Comparison of ENCODE assay signal across 10 cellular contexts in genomic region chr11:57776101-57776511, GRCh38. TPM values are rescaled to one million over a fixed set of nuclear protein-coding genes. Genes with fewer than 3 reads are reported as not detected.
DNase-seq lines count a peak whose midpoint lies in the region; ATAC-seq and TF ChIP-seq lines count a peak whose summit lies in the region.
"Had no signal": no experiment of that assay in that cellular context is flagged by ENCODE, and none has a peak within 500 bp of the region (broad histone marks: within the 10 kb centered on the region; RNA-seq: fewer than 3 reads in every experiment).

No MANE protein-coding gene starts in this region.

- no peak overlapping the region for H2AFZ ChIP-seq in GM23338

- peaks cover 12% of the 10 kb centered on the region for H3K27me3 Mint-ChIP-seq in GM23338 (ENCODE audit: insufficient read depth, low read depth, poor library complexity)
- H3K27me3 Mint-ChIP-seq in effector memory CD8-positive, alpha-beta T cell, result no peaks in the 10 kb centered on the region

- no peaks in the 10 kb centered on the region for H3K27me3 ChIP-seq in GM23338 (ENCODE audit: insufficient read depth)

- H3K79me2 ChIP-seq in GM23338 (replicated peaks; ENCODE audit: insufficient read depth), result peaks cover 94% of the 10 kb centered on the region

- H3K27ac Mint-ChIP-seq in GM23338, result peak overlapping the region; percentile 99
- H3K27ac Mint-ChIP-seq in effector memory CD8-positive, alpha-beta T cell, result no peak overlapping the region
- H3K27ac Mint-ChIP-seq: activated T-cell treated with anti-CD3 and anti-CD28 coated beads, Interleukin-2, amount 50 U/mL, for 72 hours had no signal

- H3K9me2 ChIP-seq in GM23338 (ENCODE audit: insufficient read depth), result no peaks in the 10 kb centered on the region

- H3K36me3 ChIP-seq in GM23338 (ENCODE audit: insufficient read depth), result no peaks in the 10 kb centered on the region

- H3K27ac ChIP-seq in GM23338 (ENCODE audit: low read depth), result peak overlapping the region; percentile 98
- peak overlapping the region in 18 of 21 experiments; percentile 20 to 89 (median 62) for H3K27ac ChIP-seq in skin epidermis

- no peak for TF ChIP-seq CTCF in GM23338 (conservative IDR thresholded peaks at IDR 0.05; ENCODE audit: low read depth in 2 of 2)

- H3K9me3 Mint-ChIP-seq in GM23338, result no peaks in the 10 kb centered on the region
- H3K9me3 Mint-ChIP-seq in effector memory CD8-positive, alpha-beta T cell, result no peaks in the 10 kb centered on the region
- H3K9me3 Mint-ChIP-seq: activated T-cell treated with anti-CD3 and anti-CD28 coated beads, Interleukin-2, amount 50 U/mL, for 72 hours had no signal

- H3K4me1 Mint-ChIP-seq in GM23338, result peaks cover 77% of the 10 kb centered on the region
- peaks cover 6 to 7% of the 10 kb centered on the region in 2 donors for H3K4me1 Mint-ChIP-seq in effector memory CD8-positive, alpha-beta T cell (ENCODE audit: low read depth in 2 of 2)

- peak overlapping the region; percentile 23; the same call in 1 of the 2 replicates for H3K4me3 ChIP-seq in GM23338
- H3K4me3 ChIP-seq in skin epidermis, result no peak overlapping the region

- peak overlapping the region; percentile 11; the same call in 2 of the 3 replicates for H3K4me3 Mint-ChIP-seq in GM23338
- H3K4me3 Mint-ChIP-seq in effector memory CD8-positive, alpha-beta T cell, result no peak overlapping the region
- H3K4me3 Mint-ChIP-seq: activated T-cell treated with anti-CD3 and anti-CD28 coated beads, Interleukin-2, amount 50 U/mL, for 72 hours had no signal

- no peaks in the 10 kb centered on the region for H3K36me3 Mint-ChIP-seq in GM23338 (ENCODE audit: low read depth)
- H3K36me3 Mint-ChIP-seq in effector memory CD8-positive, alpha-beta T cell (ENCODE audit: insufficient read depth), result no peaks in the 10 kb centered on the region

- ATAC-seq in GM23338, result peak; percentile 8
- no peak for ATAC-seq in effector memory CD8-positive, alpha-beta T cell (replicated peaks)
- ATAC-seq: activated T-cell treated with anti-CD3 and anti-CD28 coated beads, Interleukin-2, amount 50 U/mL, for 72 hours had no signal

- peaks cover 51% of the 10 kb centered on the region for H3K4me1 ChIP-seq in GM23338 (ENCODE audit: insufficient read depth)

- no peaks in the 10 kb centered on the region; the same call in 1 of the 2 replicates for H3F3A ChIP-seq in GM23338 (replicated peaks; ENCODE audit: low read depth)

- peak; percentile 83 for DNase-seq in GM23338 (ENCODE audit: low spot score)
- DNase-seq in astrocyte of the hippocampus (ENCODE audit: low read depth, low spot score), result peak; percentile 91
- peak; percentile 78 for DNase-seq in iris pigment epithelial cell (ENCODE audit: low read depth)
- no peak for DNase-seq in effector memory CD8-positive, alpha-beta T cell
- no peak for DNase-seq in kidney glomerular epithelial cell (lab: John Stamatoyannopoulos, UW)
- no peak for DNase-seq in Kasumi-1 (lab: John Stamatoyannopoulos, UW)
- DNase-seq in NK-92 treated with Interleukin-12 subunit alpha and Interleukin-12 subunit beta, amount 100 ng/mL, for 24 hours (lab: John Stamatoyannopoulos, UW), result no peak
- DNase-seq: activated T-cell treated with anti-CD3 and anti-CD28 coated beads, Interleukin-2, amount 50 U/mL, for 72 hours had no signal

- peak overlapping the region; percentile 64 for H3K4me2 ChIP-seq in GM23338

- peaks cover 13% of the 10 kb centered on the region for H4K20me1 ChIP-seq in GM23338 (replicated peaks; ENCODE audit: insufficient read depth)

TF ChIP-seq in GM23338, 12 proteins besides CTCF, POLR2A, EP300 and RAD21 (continues in another document):
- TF ChIP-seq ETS1 (IDR thresholded peaks at IDR 0.05), result no peak
- TF ChIP-seq EZH2phosphoT487 (IDR thresholded peaks at IDR 0.05; ENCODE audit: unreplicated experiment), result no peak
- no peak for TF ChIP-seq CREB1 (CRISPR knock-in tag; IDR thresholded peaks at IDR 0.05; ENCODE audit: low read depth)
- TF ChIP-seq ZNF462 (CRISPR knock-in tag; IDR thresholded peaks at IDR 0.05), result no peak

RNA-seq across cellular contexts. Expression of gene CTNND1, which starts 14.5 kb away (rescaled TPM):
- 136 and 148 TPM in 2 replicates for total RNA-seq in GM23338 (2014; rRNA removed; shearing (Covaris generic))
- 37.0 and 39.1 TPM in 2 replicates for polyA plus RNA-seq in GM23338 (2016; fragmentation: Nextera tagmentation; extraction: Ambion mirVana)

RNA-seq across cellular contexts. Expression of gene BTBD18, which starts 24.5 kb away (rescaled TPM):
- 0.08 TPM in 1 of 2 replicates, not detected in the other for total RNA-seq in GM23338 (2014; rRNA removed; shearing (Covaris generic))
- 0.29 and 0.31 TPM in 2 replicates for polyA plus RNA-seq in GM23338 (2016; fragmentation: Nextera tagmentation; extraction: Ambion mirVana)
- total RNA-seq: activated T-cell treated with anti-CD3 and anti-CD28 coated beads, Interleukin-2, amount 50 U/mL, for 72 hours; RPMI7951 had no signal

RNA-seq across cellular contexts. Expression of gene SELENOH, which starts 34.8 kb away (rescaled TPM):
- total RNA-seq in GM23338 (2014; rRNA removed; shearing (Covaris generic)), result 282 and 311 TPM in 2 replicates
- 363 and 379 TPM in 2 replicates for polyA plus RNA-seq in GM23338 (2016; fragmentation: Nextera tagmentation; extraction: Ambion mirVana)

Comparison
In these comparisons a context has a peak if more than half of its experiments do, and no peak if none do; other contexts are left out.
1. DNase-seq: peak in GM23338 (single experiment), astrocyte of the hippocampus (single experiment) and iris pigment epithelial cell (single experiment); none in effector memory CD8-positive, alpha-beta T cell (0 of 3), kidney glomerular epithelial cell (single experiment), Kasumi-1 (0 of 2) and NK-92 treated with Interleukin-12 subunit alpha and Interleukin-12 subunit beta, amount 100 ng/mL, for 24 hours (single experiment).